ENCODE assay signal across 17 cellular contexts in the genomic region with DNA sequence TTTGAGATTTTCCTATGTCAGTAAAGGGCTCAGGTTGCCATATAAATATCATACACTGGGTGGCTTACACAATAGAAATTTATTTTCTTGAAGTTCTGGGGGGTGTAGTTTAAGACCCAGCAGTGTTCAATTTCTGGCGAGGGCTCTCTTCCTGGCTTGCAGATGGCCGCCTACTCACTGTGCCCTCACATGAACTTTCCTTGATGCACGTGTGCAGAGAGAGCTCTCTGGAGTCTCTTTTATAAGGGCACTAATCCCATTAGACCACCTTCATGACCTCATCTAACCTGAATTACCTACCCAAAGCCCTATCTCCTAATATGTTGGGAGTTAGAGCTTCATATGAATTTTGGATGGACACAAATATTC. TPM values are rescaled to one million over a fixed set of nuclear protein-coding genes. Genes with fewer than 3 reads are reported as not detected.
"Had no signal": no experiment of that assay in that cellular context is flagged by ENCODE, and none has a peak within 500 bp of the region (broad histone marks: within the 10 kb centered on the region; RNA-seq: fewer than 3 reads in every experiment).

No MANE protein-coding gene starts in this region.

- H3K9me3 ChIP-seq: right atrium auricular region had no signal

- H3K4me3 Mint-ChIP-seq: activated CD4-positive, alpha-beta memory T cell treated with anti-CD3 and anti-CD28 coated beads, Interleukin-2, amount 10 ng/mL, durations not matched to agents 7 days and 5 days; activated naive CD8-positive, alpha-beta T cell; activated T-cell treated with anti-CD3 and anti-CD28 coated beads, Interleukin-2, amount 50 U/mL, for 72 hours; effector memory CD8-positive, alpha-beta T cell; natural killer cell treated with Interleukin-12 subunit alpha and Interleukin-12 subunit beta and Interleukin-15 and Interleukin-18, amount 100 ng/mL, for 72 hours had no signal

- DNase-seq: activated CD4-positive, alpha-beta memory T cell treated with anti-CD3 and anti-CD28 coated beads, Interleukin-2, amount 10 ng/mL, durations not matched to agents 7 days and 5 days; activated CD8-positive, alpha-beta memory T cell treated with anti-CD3 and anti-CD28 coated beads, Interleukin-2, amount 50 U/mL, for 4 hours; activated gamma-delta T cell; activated T-cell treated with anti-CD3 and anti-CD28 coated beads, Interleukin-2, amount 50 U/mL, for 72 hours; anterior cingulate cortex; cerebellar nuclear complex; effector memory CD8-positive, alpha-beta T cell; hippocampal formation; kidney glomerular epithelial cell; nucleus accumbens; stimulated activated CD4-positive, alpha-beta T cell treated with anti-CD3 and anti-CD28 coated beads, Interleukin-4, amount 100 ng/mL, for 24 hours; stimulated activated naive CD4-positive, alpha-beta T cell treated with Interleukin-2 at 50 U/mL for 16 hours; trophoblast cell had no signal

- ATAC-seq: activated T-cell treated with anti-CD3 and anti-CD28 coated beads, Interleukin-2, amount 50 U/mL, for 72 hours; effector memory CD8-positive, alpha-beta T cell; natural killer cell treated with Interleukin-12 subunit alpha and Interleukin-12 subunit beta and Interleukin-15 and Interleukin-18, amount 100 ng/mL, for 72 hours had no signal

- H3K9me3 Mint-ChIP-seq: activated CD4-positive, alpha-beta memory T cell treated with anti-CD3 and anti-CD28 coated beads, Interleukin-2, amount 10 ng/mL, durations not matched to agents 7 days and 5 days; effector memory CD8-positive, alpha-beta T cell; natural killer cell treated with Interleukin-12 subunit alpha and Interleukin-12 subunit beta and Interleukin-15 and Interleukin-18, amount 100 ng/mL, for 72 hours had no signal

- H3K27ac Mint-ChIP-seq: activated CD4-positive, alpha-beta memory T cell treated with anti-CD3 and anti-CD28 coated beads, Interleukin-2, amount 10 ng/mL, durations not matched to agents 7 days and 5 days; activated naive CD8-positive, alpha-beta T cell; activated T-cell treated with anti-CD3 and anti-CD28 coated beads, Interleukin-2, amount 50 U/mL, for 72 hours; effector memory CD8-positive, alpha-beta T cell; natural killer cell treated with Interleukin-12 subunit alpha and Interleukin-12 subunit beta and Interleukin-15 and Interleukin-18, amount 100 ng/mL, for 72 hours had no signal

- H3K36me3 Mint-ChIP-seq: natural killer cell treated with Interleukin-12 subunit alpha and Interleukin-12 subunit beta and Interleukin-15 and Interleukin-18, amount 100 ng/mL, for 72 hours had no signal

- H3K4me3 ChIP-seq: right atrium auricular region, skin epidermis had no signal

- H3K27me3 ChIP-seq: right atrium auricular region had no signal

- H3K27ac ChIP-seq: right atrium auricular region had no signal

- H3K36me3 ChIP-seq: right atrium auricular region had no signal

RNA-seq across cellular contexts. Expression of a gene that starts 21.1 kb away (rescaled TPM):
- total RNA-seq: activated CD4-positive, alpha-beta memory T cell treated with anti-CD3 and anti-CD28 coated beads, Interleukin-2, amount 10 ng/mL, durations not matched to agents 7 days and 5 days; activated T-cell treated with anti-CD3 and anti-CD28 coated beads, Interleukin-2, amount 50 U/mL, for 72 hours; natural killer cell treated with Interleukin-12 subunit alpha and Interleukin-12 subunit beta and Interleukin-15 and Interleukin-18, amount 100 ng/mL, for 72 hours had no signal
